In genomic region chr1:56535949-56536348, GRCh38 we compare ENCODE assay signal across 1 cellular context.
TF ChIP-seq lines count a peak whose summit lies in the region.

No MANE protein-coding gene starts in this region.

TF ChIP-seq in HepG2, 621 proteins besides CTCF, POLR2A, EP300 and RAD21 (continued from another document and continues in another):
- TF ChIP-seq AFF4 (CRISPR knock-in tag; IDR thresholded peaks at IDR 0.05): no peak
- peak; percentile 82; the same call in 1 of the 2 replicates for TF ChIP-seq HMG20B (CRISPR knock-in tag; conservative IDR thresholded peaks at IDR 0.05)
- TF ChIP-seq, protein P1, sequence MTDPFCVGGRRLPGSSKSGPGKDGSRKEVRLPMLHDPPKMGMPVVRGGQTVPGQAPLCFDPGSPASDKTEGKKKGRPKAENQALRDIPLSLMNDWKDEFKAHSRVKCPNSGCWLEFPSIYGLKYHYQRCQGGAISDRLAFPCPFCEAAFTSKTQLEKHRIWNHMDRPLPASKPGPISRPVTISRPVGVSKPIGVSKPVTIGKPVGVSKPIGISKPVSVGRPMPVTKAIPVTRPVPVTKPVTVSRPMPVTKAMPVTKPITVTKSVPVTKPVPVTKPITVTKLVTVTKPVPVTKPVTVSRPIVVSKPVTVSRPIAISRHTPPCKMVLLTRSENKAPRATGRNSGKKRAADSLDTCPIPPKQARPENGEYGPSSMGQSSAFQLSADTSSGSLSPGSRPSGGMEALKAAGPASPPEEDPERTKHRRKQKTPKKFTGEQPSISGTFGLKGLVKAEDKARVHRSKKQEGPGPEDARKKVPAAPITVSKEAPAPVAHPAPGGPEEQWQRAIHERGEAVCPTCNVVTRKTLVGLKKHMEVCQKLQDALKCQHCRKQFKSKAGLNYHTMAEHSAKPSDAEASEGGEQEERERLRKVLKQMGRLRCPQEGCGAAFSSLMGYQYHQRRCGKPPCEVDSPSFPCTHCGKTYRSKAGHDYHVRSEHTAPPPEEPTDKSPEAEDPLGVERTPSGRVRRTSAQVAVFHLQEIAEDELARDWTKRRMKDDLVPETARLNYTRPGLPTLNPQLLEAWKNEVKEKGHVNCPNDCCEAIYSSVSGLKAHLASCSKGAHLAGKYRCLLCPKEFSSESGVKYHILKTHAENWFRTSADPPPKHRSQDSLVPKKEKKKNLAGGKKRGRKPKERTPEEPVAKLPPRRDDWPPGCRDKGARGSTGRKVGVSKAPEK (CRISPR knock-in tag; IDR thresholded peaks at IDR 0.05; ENCODE audit: borderline replicate concordance): no peak
- TF ChIP-seq ZNF280B (CRISPR knock-in tag; IDR thresholded peaks at IDR 0.05; ENCODE audit: borderline replicate concordance): no peak
- no peak for TF ChIP-seq ZNF570 (CRISPR knock-in tag; IDR thresholded peaks at IDR 0.05; ENCODE audit: borderline replicate concordance)
- TF ChIP-seq, protein P2, sequence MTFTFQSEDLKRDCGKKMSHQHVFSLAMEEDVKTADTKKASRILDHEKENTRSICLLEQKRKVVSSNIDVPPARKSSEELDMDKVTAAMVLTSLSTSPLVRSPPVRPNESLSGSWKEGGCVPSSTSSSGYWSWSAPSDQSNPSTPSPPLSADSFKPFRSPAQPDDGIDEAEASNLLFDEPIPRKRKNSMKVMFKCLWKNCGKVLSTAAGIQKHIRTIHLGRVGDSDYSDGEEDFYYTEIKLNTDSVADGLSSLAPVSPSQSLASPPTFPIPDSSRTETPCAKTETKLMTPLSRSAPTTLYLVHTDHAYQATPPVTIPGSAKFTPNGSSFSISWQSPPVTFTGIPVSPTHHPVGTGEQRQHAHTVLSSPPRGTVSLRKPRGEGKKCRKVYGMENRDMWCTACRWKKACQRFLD (CRISPR knock-in tag; IDR thresholded peaks at IDR 0.05; ENCODE audit: borderline replicate concordance): no peak
- no peak for TF ChIP-seq MXD1 (CRISPR knock-in tag; IDR thresholded peaks at IDR 0.05)
- TF ChIP-seq, protein P3, sequence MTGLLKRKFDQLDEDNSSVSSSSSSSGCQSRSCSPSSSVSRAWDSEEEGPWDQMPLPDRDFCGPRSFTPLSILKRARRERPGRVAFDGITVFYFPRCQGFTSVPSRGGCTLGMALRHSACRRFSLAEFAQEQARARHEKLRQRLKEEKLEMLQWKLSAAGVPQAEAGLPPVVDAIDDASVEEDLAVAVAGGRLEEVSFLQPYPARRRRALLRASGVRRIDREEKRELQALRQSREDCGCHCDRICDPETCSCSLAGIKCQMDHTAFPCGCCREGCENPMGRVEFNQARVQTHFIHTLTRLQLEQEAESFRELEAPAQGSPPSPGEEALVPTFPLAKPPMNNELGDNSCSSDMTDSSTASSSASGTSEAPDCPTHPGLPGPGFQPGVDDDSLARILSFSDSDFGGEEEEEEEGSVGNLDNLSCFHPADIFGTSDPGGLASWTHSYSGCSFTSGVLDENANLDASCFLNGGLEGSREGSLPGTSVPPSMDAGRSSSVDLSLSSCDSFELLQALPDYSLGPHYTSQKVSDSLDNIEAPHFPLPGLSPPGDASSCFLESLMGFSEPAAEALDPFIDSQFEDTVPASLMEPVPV (CRISPR knock-in tag; IDR thresholded peaks at IDR 0.05): no peak
- no peak for TF ChIP-seq HDAC6 (IDR thresholded peaks at IDR 0.05; ENCODE audit: low read depth, low read length)
- TF ChIP-seq, protein P4, sequence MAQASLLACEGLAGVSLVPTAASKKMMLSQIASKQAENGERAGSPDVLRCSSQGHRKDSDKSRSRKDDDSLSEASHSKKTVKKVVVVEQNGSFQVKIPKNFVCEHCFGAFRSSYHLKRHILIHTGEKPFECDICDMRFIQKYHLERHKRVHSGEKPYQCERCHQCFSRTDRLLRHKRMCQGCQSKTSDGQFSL (CRISPR knock-in tag; IDR thresholded peaks at IDR 0.05): no peak
- no peak for TF ChIP-seq ZNF761 (CRISPR knock-in tag; conservative IDR thresholded peaks at IDR 0.05)
- no peak for TF ChIP-seq ZNF800 (CRISPR knock-in tag; IDR thresholded peaks at IDR 0.05)
- TF ChIP-seq NONO (IDR thresholded peaks at IDR 0.05): no peak
- no peak for TF ChIP-seq NONO (CRISPR knock-in tag; conservative IDR thresholded peaks at IDR 0.05)
- no peak for TF ChIP-seq HNRNPH1 (optimal IDR thresholded peaks at IDR 0.05; ENCODE audit: low read depth, low read length)
- no peak for TF ChIP-seq ZKSCAN8 (CRISPR knock-in tag; IDR thresholded peaks at IDR 0.05; ENCODE audit: borderline replicate concordance)
- TF ChIP-seq RFX1 (IDR thresholded peaks at IDR 0.05): no peak
- TF ChIP-seq MXD3 (CRISPR knock-in tag; IDR thresholded peaks at IDR 0.05): no peak
- TF ChIP-seq, protein P5, sequence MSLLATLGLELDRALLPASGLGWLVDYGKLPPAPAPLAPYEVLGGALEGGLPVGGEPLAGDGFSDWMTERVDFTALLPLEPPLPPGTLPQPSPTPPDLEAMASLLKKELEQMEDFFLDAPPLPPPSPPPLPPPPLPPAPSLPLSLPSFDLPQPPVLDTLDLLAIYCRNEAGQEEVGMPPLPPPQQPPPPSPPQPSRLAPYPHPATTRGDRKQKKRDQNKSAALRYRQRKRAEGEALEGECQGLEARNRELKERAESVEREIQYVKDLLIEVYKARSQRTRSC (CRISPR knock-in tag; IDR thresholded peaks at IDR 0.05; ENCODE audit: low read depth): no peak
- no peak for TF ChIP-seq ZBTB7B (CRISPR knock-in tag; IDR thresholded peaks at IDR 0.05)
- TF ChIP-seq HBP1 (CRISPR knock-in tag; IDR thresholded peaks at IDR 0.05; ENCODE audit: low read depth): no peak
- TF ChIP-seq, protein P6, sequence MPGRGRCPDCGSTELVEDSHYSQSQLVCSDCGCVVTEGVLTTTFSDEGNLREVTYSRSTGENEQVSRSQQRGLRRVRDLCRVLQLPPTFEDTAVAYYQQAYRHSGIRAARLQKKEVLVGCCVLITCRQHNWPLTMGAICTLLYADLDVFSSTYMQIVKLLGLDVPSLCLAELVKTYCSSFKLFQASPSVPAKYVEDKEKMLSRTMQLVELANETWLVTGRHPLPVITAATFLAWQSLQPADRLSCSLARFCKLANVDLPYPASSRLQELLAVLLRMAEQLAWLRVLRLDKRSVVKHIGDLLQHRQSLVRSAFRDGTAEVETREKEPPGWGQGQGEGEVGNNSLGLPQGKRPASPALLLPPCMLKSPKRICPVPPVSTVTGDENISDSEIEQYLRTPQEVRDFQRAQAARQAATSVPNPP (CRISPR knock-in tag; IDR thresholded peaks at IDR 0.05): no peak
- no peak for TF ChIP-seq ZNF580 (CRISPR knock-in tag; IDR thresholded peaks at IDR 0.05; ENCODE audit: borderline replicate concordance, low read depth)
- TF ChIP-seq ZBTB34 (CRISPR knock-in tag; IDR thresholded peaks at IDR 0.05): no peak
- no peak for TF ChIP-seq STAG1 (CRISPR knock-in tag; IDR thresholded peaks at IDR 0.05)
- TF ChIP-seq TCF7 (IDR thresholded peaks at IDR 0.05; ENCODE audit: low read depth): peak; percentile 97
- no peak for TF ChIP-seq CEBPB (IDR thresholded peaks at IDR 0.05; ENCODE audit: borderline replicate concordance, low read depth, low read length)
- no peak for TF ChIP-seq SALL2 (CRISPR knock-in tag; IDR thresholded peaks at IDR 0.05)
- no peak for TF ChIP-seq EZH2 (conservative IDR thresholded peaks at IDR 0.05; ENCODE audit: low read depth, low read length)
- no peak for TF ChIP-seq ZNF616 (CRISPR knock-in tag; IDR thresholded peaks at IDR 0.05; ENCODE audit: low read depth)
- no peak for TF ChIP-seq GMEB2 (CRISPR knock-in tag; IDR thresholded peaks at IDR 0.05; ENCODE audit: low read depth)
- TF ChIP-seq MIER2 (CRISPR knock-in tag; IDR thresholded peaks at IDR 0.05): no peak
- TF ChIP-seq ZNF337 (CRISPR knock-in tag; IDR thresholded peaks at IDR 0.05; ENCODE audit: borderline replicate concordance, low read depth): no peak
- TF ChIP-seq HDAC2 (CRISPR knock-in tag; IDR thresholded peaks at IDR 0.05): peak; percentile 56; the same call in 1 of the 2 replicates
- TF ChIP-seq NFIC (IDR thresholded peaks at IDR 0.05; ENCODE audit: low read length): 0 out of 2 replicates have a peak, but pooled peaks have one; percentile 53
